Comparison of ENCODE assay signal across 14 cellular contexts in genomic region chr2:53096346-53096745, GRCh38.
DNase-seq lines count a peak whose midpoint lies in the region; ATAC-seq and TF ChIP-seq lines count a peak whose summit lies in the region.
"Had no signal": no experiment of that assay in that cellular context is flagged by ENCODE, and none has a peak within 500 bp of the region (broad histone marks: within the 10 kb centered on the region; RNA-seq: fewer than 3 reads in every experiment).

No MANE protein-coding gene starts in this region.

- no peak overlapping the region for H3K14ac ChIP-seq in mesenchymal stem cell (ENCODE audit: low read length in 2 of 2)

- TF ChIP-seq CTCF in fibroblast of mammary gland (conservative IDR thresholded peaks at IDR 0.05; ENCODE audit: control insufficient read depth, insufficient read depth, low read depth, low read length) (no peak), retinal pigment epithelial cell (conservative IDR thresholded peaks at IDR 0.05; ENCODE audit: low read depth, low read length) (no peak)

- no peak overlapping the region for H3K9ac ChIP-seq in mesenchymal stem cell (ENCODE audit: low read length)
- H3K9ac ChIP-seq: GM23248 had no signal

- no peak overlapping the region for H3K18ac ChIP-seq in mesenchymal stem cell (ENCODE audit: low read depth in 1 of 2, low read length in 2 of 2)

- H3K79me2 ChIP-seq in ACC112 (ENCODE audit: control insufficient read depth, insufficient read depth, low read length, unreplicated experiment): no peaks in the 10 kb centered on the region

- no peak overlapping the region for H2BK12ac ChIP-seq in mesenchymal stem cell (ENCODE audit: low read length in 2 of 2)

- no peak overlapping the region for H2BK15ac ChIP-seq in mesenchymal stem cell (ENCODE audit: low read depth, poor library complexity, severe bottlenecking)

- DNase-seq in fibroblast of mammary gland (ENCODE audit: low read depth): peak; percentile 2
- DNase-seq in mesenchymal stem cell: no peak
- peak; percentile 37 for DNase-seq in retinal pigment epithelial cell (ENCODE audit: low read depth)
- no peak for DNase-seq in NCI-H1105 treated with DMSO at 0.1 percent for 48 hours (lab: John Stamatoyannopoulos, UW)
- DNase-seq in RPMI8226: no peak
- DNase-seq in GDM1 (lab: John Stamatoyannopoulos, UW): no peak
- DNase-seq: CD8-positive, alpha-beta T cell; COR-L47; GM23248 had no signal

- peak overlapping the region; percentile 22 for H2AFZ ChIP-seq in ACC112 (ENCODE audit: low read length, unreplicated experiment)
- no peak overlapping the region for H2AFZ ChIP-seq in mesenchymal stem cell (ENCODE audit: low read depth, low read length)
- H2AFZ ChIP-seq: GM23248 had no signal

- H3K4me3 ChIP-seq in ACC112 (ENCODE audit: low read depth, low read length) (no peak overlapping the region), fibroblast of mammary gland (ENCODE audit: control insufficient read depth, low read depth, low read length) (no peak overlapping the region), mesenchymal stem cell (ENCODE audit: insufficient read depth in 1 of 2, low read depth in 1 of 2, low read length in 2 of 2) (no peak overlapping the region), retinal pigment epithelial cell (ENCODE audit: low read length) (no peak overlapping the region)
- H3K4me3 ChIP-seq: GM12878, GM23248 had no signal

- H4K91ac ChIP-seq in mesenchymal stem cell (ENCODE audit: low read length): no peak overlapping the region

- H3K9me3 ChIP-seq in mesenchymal stem cell (ENCODE audit: control insufficient read depth, low read length): no peaks in the 10 kb centered on the region

- H2BK5ac ChIP-seq in mesenchymal stem cell (ENCODE audit: low read depth, low read length, poor library complexity, severe bottlenecking): no peak overlapping the region

- H3K27me3 ChIP-seq in ACC112 (ENCODE audit: insufficient read depth, low read length) (no peaks in the 10 kb centered on the region), mesenchymal stem cell (ENCODE audit: control insufficient read depth in 1 of 2, insufficient read depth in 1 of 2, low read length in 2 of 2) (no peaks in the 10 kb centered on the region)

- H3K27ac ChIP-seq in ACC112 (ENCODE audit: low read depth, low read length): no peak overlapping the region
- peak overlapping the region; percentile 32 for H3K27ac ChIP-seq in mesenchymal stem cell (ENCODE audit: low read length, poor library complexity, severe bottlenecking)
- H3K27ac ChIP-seq: GM23248, HL-60 had no signal

- no peak for ATAC-seq in activated CD4-positive, CD25-positive, alpha-beta regulatory T cell treated with anti-CD3 and anti-CD28 coated beads, Interleukin-2, amount 50 U/mL, for 24 hours
- ATAC-seq: CD8-positive, alpha-beta T cell; GM12878; HCT116 had no signal

- 89% methylated on average over 2 of the region's 4 CpGs for WGBS in mesenchymal stem cell

- no peaks in the 10 kb centered on the region for H3K79me1 ChIP-seq in mesenchymal stem cell (replicated peaks; ENCODE audit: low read length, poor library complexity, severe bottlenecking)

- H3K4me1 ChIP-seq in ACC112 (ENCODE audit: control insufficient read depth, insufficient read depth, low read length, unreplicated experiment) (no peaks in the 10 kb centered on the region), mesenchymal stem cell (ENCODE audit: control insufficient read depth, insufficient read depth, low read depth, low read length) (peaks cover 1% of the 10 kb centered on the region)

- H3K36me3 ChIP-seq in ACC112 (ENCODE audit: insufficient read depth, low read length) (no peaks in the 10 kb centered on the region), mesenchymal stem cell (ENCODE audit: control insufficient read depth in 1 of 2, insufficient read depth in 2 of 2, low read depth in 1 of 2, low read length in 2 of 2) (no peaks in the 10 kb centered on the region)

- no peak overlapping the region for H3K4ac ChIP-seq in mesenchymal stem cell (ENCODE audit: low read depth in 1 of 2, low read length in 2 of 2)

- no peak overlapping the region for H4K8ac ChIP-seq in mesenchymal stem cell (ENCODE audit: low read length)

- H3K23ac ChIP-seq in mesenchymal stem cell (ENCODE audit: low read length in 2 of 2): no peak overlapping the region

- H2AK5ac ChIP-seq in mesenchymal stem cell (ENCODE audit: low read length, severe bottlenecking): no peak overlapping the region

- H3K4me2 ChIP-seq in mesenchymal stem cell (ENCODE audit: low read length, poor library complexity, severe bottlenecking): no peak overlapping the region

- no peak overlapping the region for H2BK120ac ChIP-seq in mesenchymal stem cell (ENCODE audit: low read depth, low read length)

Comparison
In these comparisons a context has a peak if more than half of its experiments do, and no peak if none do; other contexts are left out.
1. DNase-seq: peak in fibroblast of mammary gland (single experiment) and retinal pigment epithelial cell (single experiment); none in mesenchymal stem cell (single experiment), NCI-H1105 treated with DMSO at 0.1 percent for 48 hours (single experiment), RPMI8226 (single experiment) and GDM1 (single experiment).